ENCODE assay signal across 10 cellular contexts in genomic region chr16:3112881-3113574, GRCh38. TPM values are rescaled to one million over a fixed set of nuclear protein-coding genes. Genes with fewer than 3 reads are reported as not detected.
DNase-seq lines count a peak whose midpoint lies in the region; ATAC-seq, FAIRE-seq and TF ChIP-seq lines count a peak whose summit lies in the region.
"Had no signal": no experiment of that assay in that cellular context is flagged by ENCODE, and none has a peak within 500 bp of the region (broad histone marks: within the 10 kb centered on the region; RNA-seq: fewer than 3 reads in every experiment).

No MANE protein-coding gene starts in this region.

- BruUV-seq in A673 (replicated peaks; lab: Mats Ljungman, UMichigan) = TSS peak; percentile 68

- no peak for FAIRE-seq in H54 (lab: Jason Lieb, UNC)

- POLR2A ChIA-PET in A673 (lab: Charles Lee; ENCODE audit: low non-redundant PET) = interaction anchor here (0.6 kb wide), 1 partner anchor 8 kb away, joined by 3 read pairs; no protein-coding TSS in a partner anchor

- peaks cover 19% of the 10 kb centered on the region for H3K4me1 ChIP-seq in A673 (ENCODE audit: insufficient read depth, low read length, poor library complexity, severe bottlenecking)
- peaks cover 0 to 29% (median 0%) of the 10 kb centered on the region in 4 donors for H3K4me1 ChIP-seq in Peyer's patch
- H3K4me1 ChIP-seq in fibroblast of lung (ENCODE audit: control insufficient read depth, extremely low read depth, insufficient read depth, low read length) = peaks cover 4% of the 10 kb centered on the region

- peak overlapping the region; percentile 99 for H3K4me3 ChIP-seq in A673 (ENCODE audit: low read depth, low read length, poor library complexity, severe bottlenecking)
- H3K4me3 ChIP-seq in Peyer's patch = peak overlapping the region; percentile 34 to 68 (median 50)
- peak overlapping the region; percentile 70 to 97 (median 87) for H3K4me3 ChIP-seq in fibroblast of lung (replicated peaks in 1 of 4; ENCODE audit: control extremely low read depth in 1 of 4, insufficient read depth in 1 of 4, low read depth in 3 of 4, low read length in 4 of 4)

- H4K20me1 ChIP-seq in fibroblast of lung (ENCODE audit: control insufficient read depth, extremely low read depth, insufficient read depth, low read length) = no peaks in the 10 kb centered on the region

- peaks cover 25% of the 10 kb centered on the region for H3K36me3 Mint-ChIP-seq in nephron progenitor cell (ENCODE audit: low read depth)

- DNase-seq in A673 (ENCODE audit: low spot score) = no peak
- DNase-seq in Peyer's patch = no peak
- DNase-seq in fibroblast of lung (ENCODE audit: low read depth in 2 of 2) = peak; percentile 13 to 49
- no peak for DNase-seq in nephron progenitor cell
- DNase-seq in H54 (ENCODE audit: insufficient read length, low spot score) = no peak
- DNase-seq in pons (ENCODE audit: low spot score) = no peak
- no peak for DNase-seq in dedifferentiated amniotic fluid mesenchymal stem cell (ENCODE audit: extremely low spot score)
- DNase-seq: CD4-positive, CD25-positive, alpha-beta regulatory T cell; NCI-H1436 treated with DMSO at 0.1 percent for 48 hours had no signal

- H3K4me3 Mint-ChIP-seq in nephron progenitor cell = peak overlapping the region; percentile 94

- H3K36me3 ChIP-seq in A673 (ENCODE audit: insufficient read depth, low read length, poor library complexity, severe bottlenecking) (peaks cover 6% of the 10 kb centered on the region), Peyer's patch (peaks cover 0 to 16% (median 0%) of the 10 kb centered on the region in 3 donors), fibroblast of lung (ENCODE audit: control insufficient read depth, insufficient read depth, low read length) (peaks cover 5% of the 10 kb centered on the region)

- no peak for TF ChIP-seq POLR2A in Peyer's patch (IDR thresholded peaks at IDR 0.05)
- no peak; the same call in 1 of the 2 replicates for TF ChIP-seq POLR2A in H54 (IDR thresholded peaks at IDR 0.05; ENCODE audit: low read depth, low read length)

- CTCF ChIA-PET in A673 (lab: Charles Lee) = interaction anchor here (3.2 kb wide), 1 partner anchor 17 kb away, joined by 10 read pairs; no protein-coding TSS in a partner anchor

- ATAC-seq in GM21619 (IDR thresholded peaks at IDR 0.05; ENCODE audit: unreplicated experiment) = no peak

- H3K27me3 ChIP-seq in A673 (replicated peaks; ENCODE audit: insufficient read depth, low read depth, low read length, poor library complexity) = no peaks in the 10 kb centered on the region
- H3K27me3 ChIP-seq in Peyer's patch = no peaks in the 10 kb centered on the region
- no peaks in the 10 kb centered on the region for H3K27me3 ChIP-seq in fibroblast of lung (ENCODE audit: control insufficient read depth, insufficient read depth, low read length)

- peaks cover 3% of the 10 kb centered on the region for H3K27me3 Mint-ChIP-seq in nephron progenitor cell (ENCODE audit: low read depth, poor library complexity)

- H3K9ac ChIP-seq in fibroblast of lung (ENCODE audit: insufficient read depth, low read length) = peak overlapping the region; percentile 61

- peaks cover 33% of the 10 kb centered on the region for H3K4me1 Mint-ChIP-seq in nephron progenitor cell

- H3K27ac ChIP-seq in A673 (ENCODE audit: low read depth, low read length, poor library complexity, severe bottlenecking) (peak overlapping the region; percentile 70), Peyer's patch (peak overlapping the region; percentile 11 to 49 (median 47)), fibroblast of lung (ENCODE audit: insufficient read depth, low read length) (no peak overlapping the region)

- no peaks in the 10 kb centered on the region for H3K9me3 Mint-ChIP-seq in nephron progenitor cell
- H3K9me3 Mint-ChIP-seq: CD4-positive, CD25-positive, alpha-beta regulatory T cell had no signal

- peak overlapping the region; percentile 68 for H2AFZ ChIP-seq in fibroblast of lung (ENCODE audit: low read length)

- peaks cover 3% of the 10 kb centered on the region for H3K79me2 ChIP-seq in fibroblast of lung (ENCODE audit: control insufficient read depth, insufficient read depth, low read length)

- peak overlapping the region; percentile 71 for H3K27ac Mint-ChIP-seq in nephron progenitor cell

- TF ChIP-seq CTCF in A673 (conservative IDR thresholded peaks at IDR 0.05; ENCODE audit: low read depth, low read length) (no peak), Peyer's patch (IDR thresholded peaks at IDR 0.05) (no peak), fibroblast of lung (conservative IDR thresholded peaks at IDR 0.05 in 1 of 2, IDR thresholded peaks at IDR 0.05 in 1 of 2; ENCODE audit: low read depth in 1 of 2, low read length in 2 of 2) (no peak), nephron progenitor cell (IDR thresholded peaks at IDR 0.05) (no peak)

- H3K4me2 ChIP-seq in fibroblast of lung (ENCODE audit: extremely low read depth, insufficient read depth, low read length) = peak overlapping the region; percentile 74

- intact Hi-C loops in A673 (cut with micrococcal nuclease; ENCODE audit: unreplicated experiment) = no loop called here

- no peaks in the 10 kb centered on the region for H3K9me3 ChIP-seq in A673 (ENCODE audit: low read depth, low read length, poor library complexity, severe bottlenecking)
- no peaks in the 10 kb centered on the region for H3K9me3 ChIP-seq in Peyer's patch
- no peaks in the 10 kb centered on the region for H3K9me3 ChIP-seq in fibroblast of lung (ENCODE audit: control insufficient read depth, insufficient read depth, low read depth, low read length)

RNA-seq across cellular contexts. Expression of gene ZNF205, which starts 0.6 kb away (rescaled TPM):
- total RNA-seq in A673 (2021) (16.8 and 19.0 TPM in 2 replicates), Peyer's patch (10 to 100 TPM in 3 of 4 donors, 1 to 10 TPM in 1; 5.0 to 24.6 (median 16.2) TPM), fibroblast of lung (16.0 and 16.4 TPM in 2 replicates)
- 3.4 and 4.4 TPM in 2 replicates for polyA plus RNA-seq in fibroblast of lung
- polyA plus RNA-seq in fibroblast of lung (2012) = 7.9 and 8.4 TPM in 2 replicates
- polyA minus RNA-seq in fibroblast of lung (ENCODE audit: low replicate concordance) = 1.3 and 3.1 TPM in 2 replicates
- total RNA-seq: CD4-positive, CD25-positive, alpha-beta regulatory T cell had no signal
- polyA plus RNA-seq: CD4-positive, CD25-positive, alpha-beta regulatory T cell had no signal

RNA-seq across cellular contexts. Expression of gene ZSCAN10, which starts 13.9 kb away (rescaled TPM):
- not detected in 2 replicates for total RNA-seq in A673 (2021)
- total RNA-seq in Peyer's patch = not detected
- total RNA-seq in fibroblast of lung = not detected in 2 replicates
- 0.02 TPM in 1 of 2 replicates, not detected in the other for polyA plus RNA-seq in fibroblast of lung
- not detected in 2 replicates for polyA plus RNA-seq in fibroblast of lung (2012)
- not detected in 2 replicates for polyA minus RNA-seq in fibroblast of lung (ENCODE audit: low replicate concordance)
- polyA plus RNA-seq: CD4-positive, CD25-positive, alpha-beta regulatory T cell had no signal

RNA-seq across cellular contexts. Expression of gene ZNF213, which starts 21.8 kb away (rescaled TPM):
- total RNA-seq in A673 (2021) = 16.0 and 16.1 TPM in 2 replicates
- total RNA-seq in Peyer's patch = 10 to 100 TPM; 14.9 to 40.6 (median 18.4) TPM
- total RNA-seq in fibroblast of lung = 5.9 and 8.8 TPM in 2 replicates
- polyA plus RNA-seq in fibroblast of lung = 0.43 and 0.52 TPM in 2 replicates
- 4.4 and 6.5 TPM in 2 replicates for polyA plus RNA-seq in fibroblast of lung (2012)
- polyA minus RNA-seq in fibroblast of lung (ENCODE audit: low replicate concordance) = 5.7 and 7.7 TPM in 2 replicates

RNA-seq across cellular contexts. Expression of gene IL32, which starts 47.6 kb away (rescaled TPM):
- total RNA-seq in A673 (2021) (4.5 and 7.7 TPM in 2 replicates), Peyer's patch (100 to 1,000 TPM in 3 of 4 donors, 10 to 100 TPM in 1; 93.3 to 676 (median 590) TPM), fibroblast of lung (4.4 and 5.1 TPM in 2 replicates)
- 1.4 and 4.1 TPM in 2 replicates for polyA plus RNA-seq in fibroblast of lung
- 1.9 and 5.0 TPM in 2 replicates for polyA plus RNA-seq in fibroblast of lung (2012)
- polyA minus RNA-seq in fibroblast of lung (ENCODE audit: low replicate concordance) = 8.2 and 10.2 TPM in 2 replicates

Comparison
In these comparisons a context has a peak if more than half of its experiments do, and no peak if none do; other contexts are left out.
1. DNase-seq: peak in fibroblast of lung (2 of 2); none in A673 (single experiment), Peyer's patch (0 of 3), nephron progenitor cell (single experiment), H54 (single experiment), pons (single experiment) and dedifferentiated amniotic fluid mesenchymal stem cell (single experiment).
2. Peak in every context shown above with its lines, with median percentiles within 50 percentile points of each other: H3K4me3 ChIP-seq.